ENCODE assay signal across 19 cellular contexts in the genomic region with DNA sequence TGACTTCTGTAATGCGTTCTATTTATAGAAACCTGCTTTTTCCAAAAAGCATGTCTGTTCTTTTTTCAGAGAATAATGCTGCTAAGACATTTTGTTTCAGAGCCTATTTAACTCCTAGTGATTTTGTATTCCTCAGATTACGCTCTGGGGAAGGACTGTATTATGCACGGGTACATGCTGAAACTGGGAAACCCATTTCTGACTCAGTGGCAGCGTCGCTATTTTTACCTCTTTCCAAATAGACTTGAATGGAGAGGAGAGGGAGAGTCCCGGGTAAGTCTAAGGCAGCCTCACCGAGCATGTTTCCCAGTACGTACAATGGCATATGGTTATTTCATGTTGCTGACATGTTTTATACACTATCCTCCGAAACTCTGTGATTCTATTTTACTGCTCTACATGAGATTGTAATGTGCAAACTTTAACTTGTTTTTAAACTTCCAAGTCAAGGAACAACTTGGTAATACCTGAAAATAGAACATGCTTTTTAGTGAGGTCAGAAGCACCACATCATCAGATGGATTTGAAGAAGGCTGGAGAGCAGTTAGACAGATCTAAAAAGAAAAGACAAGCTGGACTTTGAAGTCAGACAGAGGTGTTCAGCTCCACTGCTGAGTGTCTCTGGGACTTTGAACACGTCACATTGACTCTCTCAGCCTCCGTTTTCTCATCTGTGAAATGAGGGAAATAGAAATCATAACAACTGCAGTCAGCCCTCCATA. TPM values are rescaled to one million over a fixed set of nuclear protein-coding genes. Genes with fewer than 3 reads are reported as not detected.
"Had no signal": no experiment of that assay in that cellular context is flagged by ENCODE, and none has a peak within 500 bp of the region (broad histone marks: within the 10 kb centered on the region; RNA-seq: fewer than 3 reads in every experiment).

No MANE protein-coding gene starts in this region.

- H3K27me3 Mint-ChIP-seq: activated CD4-positive, alpha-beta T cell treated with anti-CD3 and anti-CD28 coated beads for 36 hours; dendritic cell treated with granulocyte-macrophage colony-stimulating factor and Interleukin-4, amounts not matched to agents 40 ng/mL and 50 ng/mL, for 4 days had no signal

- H3K36me3 ChIP-seq: right atrium auricular region had no signal

- H3K4me3 ChIP-seq: ascending aorta, esophagus squamous epithelium, right atrium auricular region, SJCRH30, thyroid gland had no signal

- H3K9me3 Mint-ChIP-seq: activated T-cell treated with anti-CD3 and anti-CD28 coated beads, Interleukin-2, amount 50 U/mL, for 4 hours; dendritic cell treated with granulocyte-macrophage colony-stimulating factor and Interleukin-4, amounts not matched to agents 40 ng/mL and 50 ng/mL, for 4 days; stimulated activated effector memory CD8-positive, alpha-beta T cell treated with anti-CD3 and anti-CD28 coated beads, Interleukin-12 subunit alpha, Interleukin-12 subunit beta, amount 100 ng/mL, for 72 hours had no signal

- H3K36me3 Mint-ChIP-seq: stimulated activated effector memory CD8-positive, alpha-beta T cell treated with anti-CD3 and anti-CD28 coated beads, Interleukin-12 subunit alpha, Interleukin-12 subunit beta, amount 100 ng/mL, for 72 hours had no signal

- H3K4me3 Mint-ChIP-seq: activated CD4-positive, alpha-beta T cell treated with anti-CD3 and anti-CD28 coated beads for 36 hours; activated CD8-positive, alpha-beta T cell treated with anti-CD3 and anti-CD28 coated beads, Interleukin-2, amount 10 ng/mL, durations not matched to agents 7 days and 5 days; activated T-cell treated with anti-CD3 and anti-CD28 coated beads, Interleukin-2, amount 50 U/mL, for 4 hours; dendritic cell treated with granulocyte-macrophage colony-stimulating factor and Interleukin-4, amounts not matched to agents 40 ng/mL and 50 ng/mL, for 4 days; stimulated activated effector memory CD8-positive, alpha-beta T cell treated with anti-CD3 and anti-CD28 coated beads, Interleukin-12 subunit alpha, Interleukin-12 subunit beta, amount 100 ng/mL, for 72 hours; T-helper 17 cell had no signal

- H3K27me3 ChIP-seq: ascending aorta, esophagus squamous epithelium, right atrium auricular region, SJCRH30, thyroid gland had no signal

- H3K4me1 ChIP-seq: esophagus squamous epithelium, right atrium auricular region, SJCRH30 had no signal

- H3K4me1 Mint-ChIP-seq: activated CD4-positive, alpha-beta T cell treated with anti-CD3 and anti-CD28 coated beads for 36 hours; stimulated activated effector memory CD8-positive, alpha-beta T cell treated with anti-CD3 and anti-CD28 coated beads, Interleukin-12 subunit alpha, Interleukin-12 subunit beta, amount 100 ng/mL, for 72 hours; T-helper 17 cell had no signal

- H3K27ac ChIP-seq: esophagus squamous epithelium, right atrium auricular region, SJCRH30, thyroid gland had no signal

- H3K27ac Mint-ChIP-seq: activated CD4-positive, alpha-beta T cell treated with anti-CD3 and anti-CD28 coated beads for 36 hours; activated CD8-positive, alpha-beta T cell treated with anti-CD3 and anti-CD28 coated beads, Interleukin-2, amount 10 ng/mL, durations not matched to agents 7 days and 5 days; dendritic cell treated with granulocyte-macrophage colony-stimulating factor and Interleukin-4, amounts not matched to agents 40 ng/mL and 50 ng/mL, for 4 days; stimulated activated effector memory CD8-positive, alpha-beta T cell treated with anti-CD3 and anti-CD28 coated beads, Interleukin-12 subunit alpha, Interleukin-12 subunit beta, amount 100 ng/mL, for 72 hours; T-helper 17 cell had no signal

- ATAC-seq: activated CD4-positive, alpha-beta T cell treated with anti-CD3 and anti-CD28 coated beads for 36 hours; activated CD8-positive, alpha-beta T cell treated with anti-CD3 and anti-CD28 coated beads, Interleukin-2, amount 10 ng/mL, durations not matched to agents 7 days and 5 days; activated T-cell treated with anti-CD3 and anti-CD28 coated beads, Interleukin-2, amount 50 U/mL, for 4 hours; left lobe of liver; stimulated activated effector memory CD8-positive, alpha-beta T cell treated with anti-CD3 and anti-CD28 coated beads, Interleukin-12 subunit alpha, Interleukin-12 subunit beta, amount 100 ng/mL, for 72 hours; T-helper 17 cell had no signal

- H3K9me3 ChIP-seq: ascending aorta, esophagus squamous epithelium, right atrium auricular region, SJCRH30, thyroid gland had no signal

- DNase-seq: activated CD4-positive, alpha-beta T cell treated with anti-CD3 and anti-CD28 coated beads for 36 hours; activated CD8-positive, alpha-beta T cell treated with anti-CD3 and anti-CD28 coated beads, Interleukin-2, amount 10 ng/mL, durations not matched to agents 7 days and 5 days; activated effector memory CD4-positive, alpha-beta T cell treated with anti-CD3 and anti-CD28 coated beads, Interleukin-2, amount 50 U/mL, for 16 hours; activated naive CD4-positive, alpha-beta T cell treated with anti-CD3 and anti-CD28 coated beads, Interleukin-2, amount 50 U/mL, for 16 hours; activated T-cell treated with anti-CD3 and anti-CD28 coated beads, Interleukin-2, amount 50 U/mL, for 4 hours; effector memory CD4-positive, alpha-beta T cell; esophagus squamous epithelium; mammary epithelial cell; occipital lobe; SJCRH30; stimulated activated CD4-positive, alpha-beta T cell treated with anti-CD3 and anti-CD28 coated beads, Interleukin-4, amount 100 ng/mL, for 24 hours; T-helper 17 cell; thyroid gland had no signal

RNA-seq across cellular contexts. Expression of a gene that starts 23.7 kb away (rescaled TPM):
- total RNA-seq: bronchial epithelial cell, left lobe of liver had no signal
